In genomic region chr1:48061162-48062136, GRCh38 we compare ENCODE assay signal across 8 cellular contexts.
DNase-seq lines count a peak whose midpoint lies in the region; ATAC-seq and TF ChIP-seq lines count a peak whose summit lies in the region.

No MANE protein-coding gene starts in this region.

- TF ChIP-seq EP300 in upper lobe of left lung (IDR thresholded peaks at IDR 0.05), result no peak

- ATAC-seq in GM19372 (IDR thresholded peaks at IDR 0.05; ENCODE audit: low read depth, unreplicated experiment) (peak; percentile 73), HG03571 (IDR thresholded peaks at IDR 0.05; ENCODE audit: unreplicated experiment) (peak; percentile 75), upper lobe of left lung (ENCODE audit: low FRiP score in 2 of 2) (peak in 1 of 2 donors; percentile 70)

- H3K27me3 ChIP-seq in upper lobe of left lung, result no peaks in the 10 kb centered on the region

- no peaks in the 10 kb centered on the region for H3K36me3 ChIP-seq in upper lobe of left lung

- peak; percentile 45 for DNase-seq in DMS114 treated with DMSO at 0.1 percent for 48 hours (lab: John Stamatoyannopoulos, UW; ENCODE audit: unreplicated experiment)
- DNase-seq in NOMO-1 treated with DMSO at 0.1 percent for 48 hours (lab: John Stamatoyannopoulos, UW; ENCODE audit: unreplicated experiment), result peak; percentile 84
- DNase-seq in cerebellar cortex (ENCODE audit: low spot score), result peak; percentile 63
- DNase-seq in left kidney (ENCODE audit: low read depth, low spot score), result peak; percentile 92
- no peak for DNase-seq in upper lobe of left lung
- DNase-seq in NCI-H146 treated with DMSO at 0.1 percent for 48 hours (lab: John Stamatoyannopoulos, UW; ENCODE audit: unreplicated experiment), result no peak

- 42 to 47% methylated on average over 3 of the region's 3 CpGs for WGBS in upper lobe of left lung, 2 donors

- no peak overlapping the region for H3K27ac ChIP-seq in upper lobe of left lung

- no peak for TF ChIP-seq POLR2A in upper lobe of left lung (IDR thresholded peaks at IDR 0.05)

- H3K9me3 ChIP-seq in upper lobe of left lung, result no peaks in the 10 kb centered on the region

- no peaks in the 10 kb centered on the region for H3K4me1 ChIP-seq in upper lobe of left lung

- TF ChIP-seq CTCF in upper lobe of left lung (IDR thresholded peaks at IDR 0.05), result peak; percentile 10 to 60 (median 52)

- no peak overlapping the region for H3K4me3 ChIP-seq in upper lobe of left lung

Comparison
In these comparisons a context has a peak if more than half of its experiments do, and no peak if none do; other contexts are left out.
1. DNase-seq: peak in DMS114 treated with DMSO at 0.1 percent for 48 hours (single experiment), NOMO-1 treated with DMSO at 0.1 percent for 48 hours (single experiment), cerebellar cortex (single experiment) and left kidney (single experiment); none in upper lobe of left lung (0 of 2) and NCI-H146 treated with DMSO at 0.1 percent for 48 hours (single experiment).